17 cellular contexts compared by ENCODE assay signal in the genomic region with DNA sequence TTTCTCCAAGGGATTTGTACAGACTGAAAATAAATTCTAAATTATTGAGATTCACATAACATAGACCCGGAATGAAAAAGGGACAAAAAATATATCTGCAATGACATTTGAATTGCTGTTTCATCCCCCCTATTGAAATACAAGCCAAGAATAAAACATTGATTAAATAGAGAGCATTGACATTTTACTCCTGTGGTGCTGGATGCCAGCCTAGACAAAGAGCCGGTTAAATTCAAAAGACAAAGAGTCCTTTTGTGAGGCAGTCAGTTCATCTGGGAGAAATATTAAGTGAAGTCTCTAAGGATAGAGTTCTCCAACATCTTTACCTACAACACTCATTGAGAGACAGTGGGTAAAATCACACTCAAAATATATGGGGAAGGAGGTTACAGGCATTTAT.
DNase-seq lines count a peak whose midpoint lies in the region; TF ChIP-seq lines count a peak whose summit lies in the region.
"Had no signal": no experiment of that assay in that cellular context is flagged by ENCODE, and none has a peak within 500 bp of the region (broad histone marks: within the 10 kb centered on the region; RNA-seq: fewer than 3 reads in every experiment).

No MANE protein-coding gene starts in this region.

- peaks cover 6% of the 10 kb centered on the region for H3K4me1 ChIP-seq in ectodermal cell (ENCODE audit: control insufficient read depth, insufficient read depth, low read length)
- H3K4me1 ChIP-seq: A549 had no signal

- H3K9me3 ChIP-seq in ectodermal cell (ENCODE audit: control insufficient read depth, low read length) (no peaks in the 10 kb centered on the region), WERI-Rb-1 (ENCODE audit: severe bottlenecking) (no peaks in the 10 kb centered on the region)
- H3K9me3 ChIP-seq: A549 had no signal

- no peaks in the 10 kb centered on the region for H3K36me3 ChIP-seq in ectodermal cell (ENCODE audit: control insufficient read depth, insufficient read depth, low read length)
- no peaks in the 10 kb centered on the region for H3K36me3 ChIP-seq in WERI-Rb-1

- 63 to 76% methylated on average over 2 of the region's 2 CpGs for WGBS in ectodermal cell, 2 experiments

- no peak overlapping the region for H3K4me3 ChIP-seq in ectodermal cell (ENCODE audit: insufficient read depth, low read depth, low read length)
- H3K4me3 ChIP-seq in WERI-Rb-1 (ENCODE audit: low read depth, low read length): no peak overlapping the region
- H3K4me3 ChIP-seq: A549, GM12878 had no signal

- H3K27me3 ChIP-seq in ectodermal cell (ENCODE audit: control insufficient read depth, insufficient read depth, low read length, poor library complexity, severe bottlenecking): no peaks in the 10 kb centered on the region
- H3K27me3 ChIP-seq in WERI-Rb-1 (ENCODE audit: insufficient read depth, low read depth, severe bottlenecking): no peaks in the 10 kb centered on the region

- TF ChIP-seq CTCF in WERI-Rb-1 (IDR thresholded peaks at IDR 0.05; ENCODE audit: low read depth, low read length): no peak

- DNase-seq in COLO829 (ENCODE audit: low spot score): peak; percentile 84
- peak; percentile 11 for DNase-seq in NCI-H2081 treated with DMSO at 0.1 percent for 48 hours (lab: John Stamatoyannopoulos, UW)
- DNase-seq in midbrain (lab: John Stamatoyannopoulos, UW): peak; percentile 13
- no peak for DNase-seq in NCI-H1694 treated with DMSO at 0.1 percent for 48 hours (lab: John Stamatoyannopoulos, UW)
- no peak for DNase-seq in DMS 273 (lab: John Stamatoyannopoulos, UW; ENCODE audit: unreplicated experiment)
- DNase-seq in WERI-Rb-1: no peak
- DNase-seq in stimulated activated naive CD4-positive, alpha-beta T cell treated with Interleukin-2 at 50 U/mL for 16 hours (lab: John Stamatoyannopoulos, UW): no peak
- DNase-seq: DMS79 treated with DMSO at 0.1 percent for 48 hours, H9, KG1, NCI-H1105, NCI-H446 treated with DMSO at 0.1 percent for 48 hours, NCI-H748 treated with DMSO at 0.1 percent for 48 hours had no signal

- H3K27ac ChIP-seq in ectodermal cell (ENCODE audit: insufficient read depth, low read depth, low read length, poor library complexity, severe bottlenecking) (peak overlapping the region; percentile 38), WERI-Rb-1 (no peak overlapping the region)
- H3K27ac ChIP-seq: A549, HL-60 had no signal

Comparison
In these comparisons a context has a peak if more than half of its experiments do, and no peak if none do; other contexts are left out.
1. DNase-seq: peak in COLO829 (single experiment), NCI-H2081 treated with DMSO at 0.1 percent for 48 hours (single experiment) and midbrain (single experiment); none in NCI-H1694 treated with DMSO at 0.1 percent for 48 hours (single experiment), DMS 273 (single experiment), WERI-Rb-1 (single experiment) and stimulated activated naive CD4-positive, alpha-beta T cell treated with Interleukin-2 at 50 U/mL for 16 hours (single experiment).